ENCODE assay signal across 19 cellular contexts in the genomic region with DNA sequence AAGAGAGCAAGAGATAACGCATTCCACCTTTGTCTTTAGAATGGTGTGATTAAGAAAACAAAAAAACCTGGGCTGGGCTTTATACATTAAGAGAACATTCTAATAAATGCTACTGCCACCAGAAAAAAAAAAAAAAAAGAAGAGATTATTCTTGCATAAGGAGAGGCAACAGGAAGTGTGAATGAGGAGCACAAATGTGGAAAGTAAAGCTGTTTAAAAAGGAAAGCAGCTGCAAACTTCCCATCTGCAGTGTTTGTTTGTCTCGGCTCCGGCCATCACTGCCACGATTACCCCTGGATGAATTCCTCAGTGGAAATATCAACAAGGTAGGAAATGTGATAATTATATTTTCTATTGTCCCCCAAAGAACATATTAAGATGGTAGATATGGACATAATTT.
"Had no signal": no experiment of that assay in that cellular context is flagged by ENCODE, and none has a peak within 500 bp of the region (broad histone marks: within the 10 kb centered on the region; RNA-seq: fewer than 3 reads in every experiment).

No MANE protein-coding gene starts in this region.

- H3K36me3 ChIP-seq: gastrocnemius medialis, left lung, ovary, right lobe of liver, stomach, upper lobe of left lung had no signal

- H3K4me1 ChIP-seq: gastrocnemius medialis, left lung, psoas muscle, right lobe of liver, stomach, testis, upper lobe of left lung had no signal

- H3K9me3 ChIP-seq: gastrocnemius medialis, left lung, ovary, psoas muscle, right lobe of liver, stomach, testis, upper lobe of left lung had no signal

- DNase-seq: activated CD4-positive, alpha-beta T cell treated with anti-CD3 and anti-CD28 coated beads, Interleukin-2, amount 10 ng/mL, durations not matched to agents 7 days and 5 days; activated CD8-positive, alpha-beta memory T cell treated with anti-CD3 and anti-CD28 coated beads, Interleukin-2, amount 50 U/mL, for 4 hours; activated CD8-positive, alpha-beta T cell treated with anti-CD3 and anti-CD28 coated beads, Interleukin-2, amount 10 ng/mL, durations not matched to agents 7 days and 5 days; activated naive CD4-positive, alpha-beta T cell treated with anti-CD3 and anti-CD28 coated beads for 36 hours; activated T-cell treated with anti-CD3 and anti-CD28 coated beads, Interleukin-2, amount 50 U/mL, for 4 hours; cortex of kidney; erythroblast; gastrocnemius medialis; head of caudate nucleus; kidney; left lung; naive thymus-derived CD8-positive, alpha-beta T cell; ovary; psoas muscle; right lobe of liver; stimulated activated CD4-positive, alpha-beta T cell treated with anti-CD3 and anti-CD28 coated beads, Interleukin-4, amount 100 ng/mL, for 24 hours; stomach; testis; upper lobe of left lung had no signal

- H3K4me3 ChIP-seq: gastrocnemius medialis, left lung, ovary, psoas muscle, right lobe of liver, stomach, testis, upper lobe of left lung had no signal

- H3K27ac ChIP-seq: gastrocnemius medialis, left lung, ovary, psoas muscle, right lobe of liver, stomach, testis, upper lobe of left lung had no signal

- H3K27me3 ChIP-seq: gastrocnemius medialis, left lung, ovary, right lobe of liver, stomach, testis, upper lobe of left lung had no signal
